6 cellular contexts compared by ENCODE assay signal in the genomic region with DNA sequence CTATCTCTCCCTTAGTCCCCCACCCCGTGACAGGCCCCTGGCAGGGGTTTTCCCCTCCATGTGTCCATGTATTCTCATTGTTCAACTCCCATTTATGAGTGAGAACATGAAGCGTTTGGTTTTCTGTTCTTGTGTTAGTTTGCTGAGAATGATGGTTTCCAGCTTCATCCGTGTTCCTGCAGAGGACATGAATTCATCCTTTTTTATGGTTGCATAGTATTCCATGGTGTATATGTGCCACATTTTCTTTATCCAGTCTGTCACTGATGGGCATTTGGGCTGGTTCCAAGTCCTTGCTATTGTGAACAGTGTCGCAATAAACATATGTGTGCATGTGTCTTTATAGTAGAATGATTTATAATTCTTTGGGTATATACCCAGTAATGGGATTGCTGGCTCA. TPM values are rescaled to one million over a fixed set of nuclear protein-coding genes. Genes with fewer than 3 reads are reported as not detected.
DNase-seq lines count a peak whose midpoint lies in the region; ATAC-seq, FAIRE-seq and TF ChIP-seq lines count a peak whose summit lies in the region.
"Not testable (repeated sequence)": the region's sequence is repeated elsewhere in the genome, so short reads cannot be mapped to it uniquely, and the experiment has no call there.
"Had no signal": no experiment of that assay in that cellular context is flagged by ENCODE, and none has a peak within 500 bp of the region (broad histone marks: within the 10 kb centered on the region; RNA-seq: fewer than 3 reads in every experiment).

No MANE protein-coding gene starts in this region.

- ATAC-seq in CD4-positive, CD25-positive, alpha-beta regulatory T cell (ENCODE audit: low read depth in 2 of 2); SK-N-SH treated with all-trans-retinoic acid at 6 μM for 48 hours; K562: not testable (repeated sequence)

- H3K18ac ChIP-seq in mesendoderm (ENCODE audit: low read length), result not testable (repeated sequence)

- peak overlapping the region; percentile 39 for H4K8ac ChIP-seq in mesendoderm (ENCODE audit: low read depth, low read length)

- not testable (repeated sequence) for H4K5ac ChIP-seq in mesendoderm (ENCODE audit: low read length)

- H3K79me1 ChIP-seq in mesendoderm (ENCODE audit: low read length), result not testable (repeated sequence)

- H3K23ac ChIP-seq in mesendoderm (ENCODE audit: low read length), result not testable (repeated sequence)

- H3K79me2 ChIP-seq in K562 (ENCODE audit: control insufficient read depth, insufficient read depth, low read length), result peaks cover 21% of the 10 kb centered on the region
- H3K79me2 ChIP-seq in mesendoderm (ENCODE audit: control insufficient read depth, insufficient read depth, low read length), result not testable (repeated sequence)

- H3K4me3 Mint-ChIP-seq in CD4-positive, CD25-positive, alpha-beta regulatory T cell, result not testable (repeated sequence)

- peaks cover 0 to 11% (median 5%) of the 10 kb centered on the region in 7 donors for H3K9me3 Mint-ChIP-seq in CD4-positive, CD25-positive, alpha-beta regulatory T cell

- POLR2A ChIA-PET in HEK293 (lab: Yijun Ruan, JAX), result not testable (repeated sequence)
- POLR2A ChIA-PET in K562 (lab: Yijun Ruan, JAX), result interaction anchor here (0.6 to 1.7 kb wide), 2 partner anchors 14 to 135 kb away, joined by 3 to 5 read pairs; no protein-coding TSS in a partner anchor

- CTCF ChIA-PET in HEK293 (lab: Yijun Ruan, JAX); K562 (lab: Yijun Ruan, JAX; ENCODE audit: low intra/inter-chr PET ratio): not testable (repeated sequence)

- H4K20me1 ChIP-seq in K562 (replicated peaks; ENCODE audit: control insufficient read depth, insufficient read depth, low read length), result not testable (repeated sequence)

- H3K36me3 Mint-ChIP-seq in CD4-positive, CD25-positive, alpha-beta regulatory T cell, result not testable (repeated sequence)

- WGBS in K562 (ENCODE audit: insufficient coverage, low coverage, missing lambda C conversion rate), result 97% methylated on average over 4 of the region's 4 CpGs
- no CpG with 5 or more reads among the region's 4 CpGs for WGBS in mesendoderm (ENCODE audit: extremely low coverage, insufficient coverage, low lambda C conversion rate)

- TF ChIP-seq RAD21 in K562 (CRISPR knock-in tag; conservative IDR thresholded peaks at IDR 0.05 in 1 of 2, IDR thresholded peaks at IDR 0.05 in 1 of 2), result not testable (repeated sequence)

- peak overlapping the region in 2 of 3 donors; percentile 20 to 41 for H3K27ac Mint-ChIP-seq in CD4-positive, CD25-positive, alpha-beta regulatory T cell

- not testable (repeated sequence) for H3K4me3 ChIP-seq in CD4-positive, CD25-positive, alpha-beta regulatory T cell (ENCODE audit: low read depth, low read length); HEK293 (ENCODE audit: low read depth, low read length); K562; mesendoderm (ENCODE audit: low read length)

- not testable (repeated sequence) for H2BK15ac ChIP-seq in mesendoderm (replicated peaks; ENCODE audit: low read depth)

- H2BK120ac ChIP-seq in mesendoderm (ENCODE audit: low read depth, low read length), result not testable (repeated sequence)

- DNase-seq in CD4-positive, CD25-positive, alpha-beta regulatory T cell; K562 (ENCODE audit: extremely low read depth in 1 of 4, low spot score in 3 of 4); mesendoderm: not testable (repeated sequence)

- H2AK5ac ChIP-seq in mesendoderm (ENCODE audit: low read length), result not testable (repeated sequence)

- H2BK5ac ChIP-seq in mesendoderm (ENCODE audit: low read length), result not testable (repeated sequence)

- not testable (repeated sequence) for H3K9me3 ChIP-seq in CD4-positive, CD25-positive, alpha-beta regulatory T cell (ENCODE audit: control insufficient read depth in 2 of 2, low read length in 2 of 2); HEK293 (ENCODE audit: control insufficient read depth, insufficient read depth, low read depth, low read length); K562 (replicated peaks; ENCODE audit: control insufficient read depth, insufficient read depth, low read depth, low read length)

- H3K4me1 Mint-ChIP-seq in CD4-positive, CD25-positive, alpha-beta regulatory T cell, result peaks cover 0 to 15% (median 7%) of the 10 kb centered on the region in 4 donors

- not testable (repeated sequence) for H3K27me3 Mint-ChIP-seq in CD4-positive, CD25-positive, alpha-beta regulatory T cell

- FAIRE-seq in K562 (lab: Jason Lieb, UNC), result not testable (repeated sequence)

- not testable (repeated sequence) for H3K36me3 ChIP-seq in CD4-positive, CD25-positive, alpha-beta regulatory T cell (ENCODE audit: control insufficient read depth, insufficient read depth, low read length)
- H3K36me3 ChIP-seq in HEK293 (ENCODE audit: control insufficient read depth in 2 of 2, insufficient read depth in 1 of 2, low read length in 2 of 2), result peaks cover 9 to 70% of the 10 kb centered on the region in 2 experiments; a peak in 2 of 3 replicates
- peaks cover 50% of the 10 kb centered on the region for H3K36me3 ChIP-seq in K562 (ENCODE audit: control insufficient read depth, insufficient read depth, low read length)
- peaks cover 11% of the 10 kb centered on the region for H3K36me3 ChIP-seq in mesendoderm (ENCODE audit: control insufficient read depth, insufficient read depth, low read length)

- not testable (repeated sequence) for H3K9ac ChIP-seq in K562 (ENCODE audit: insufficient read depth in 1 of 2, low read depth in 2 of 2, low read length in 2 of 2); mesendoderm (ENCODE audit: low read length)

- H3K27me3 ChIP-seq in CD4-positive, CD25-positive, alpha-beta regulatory T cell (ENCODE audit: control insufficient read depth, insufficient read depth, low read length); K562 (ENCODE audit: control insufficient read depth in 2 of 2, insufficient read depth in 2 of 2, low read length in 2 of 2); mesendoderm (ENCODE audit: insufficient read depth, low read length, poor library complexity): not testable (repeated sequence)

- H3K4me2 ChIP-seq in K562 (ENCODE audit: insufficient read depth, low read length); mesendoderm (ENCODE audit: low read length): not testable (repeated sequence)

- TF ChIP-seq CTCF in HEK293 (tag by site-specific recombination; IDR thresholded peaks at IDR 0.05); K562 (IDR thresholded peaks at IDR 0.05 in 2 of 3, conservative IDR thresholded peaks at IDR 0.05 in 1 of 3; ENCODE audit: insufficient read depth in 2 of 3, low read depth in 1 of 3, low read length in 3 of 3): not testable (repeated sequence)

- not testable (repeated sequence) for TF ChIP-seq POLR2A in K562 (conservative IDR thresholded peaks at IDR 0.05)

- intact Hi-C loops in K562 (cut with micrococcal nuclease), result not testable (repeated sequence)

- not testable (repeated sequence) for H3K9me1 ChIP-seq in K562 (ENCODE audit: control insufficient read depth, insufficient read depth, low read length)

- H3K4ac ChIP-seq in mesendoderm (ENCODE audit: low read depth, low read length), result not testable (repeated sequence)

- not testable (repeated sequence) for BruUV-seq in K562 (replicated peaks; lab: Mats Ljungman, UMichigan)

- not testable (repeated sequence) for H2AFZ ChIP-seq in K562 (ENCODE audit: low read depth, low read length)

- in situ Hi-C loops in K562 (cut with MboI), result not testable (repeated sequence)

- not testable (repeated sequence) for TF ChIP-seq EP300 in K562 (IDR thresholded peaks at IDR 0.05; ENCODE audit: low read length)

- H3K27ac ChIP-seq in CD4-positive, CD25-positive, alpha-beta regulatory T cell (ENCODE audit: insufficient read depth, low read length, poor library complexity, severe bottlenecking); HEK293 (ENCODE audit: extremely low read depth, low read depth, low read length); K562 (ENCODE audit: extremely low read depth, low read depth, low read length); mesendoderm (ENCODE audit: low read depth, low read length): not testable (repeated sequence)

- not testable (repeated sequence) for H3K4me1 ChIP-seq in CD4-positive, CD25-positive, alpha-beta regulatory T cell (ENCODE audit: control insufficient read depth, insufficient read depth, low read length, poor library complexity, severe bottlenecking); HEK293 (ENCODE audit: control insufficient read depth, insufficient read depth, low read length); K562 (replicated peaks in 1 of 2; ENCODE audit: control insufficient read depth in 2 of 2, insufficient read depth in 2 of 2, low read length in 2 of 2); mesendoderm (ENCODE audit: control insufficient read depth, low read depth, low read length)

- H3K56ac ChIP-seq in mesendoderm (ENCODE audit: low read length), result not testable (repeated sequence)

TF ChIP-seq in SK-N-SH treated with all-trans-retinoic acid at 6 μM for 48 hours, 23 proteins besides CTCF, POLR2A, EP300 and RAD21:
- TF ChIP-seq ZNF8 (CRISPR knock-in tag; IDR thresholded peaks at IDR 0.05), result peak; percentile 48; the same call in 1 of the 2 replicates

RNA-seq across cellular contexts. Expression of gene CCNB2, which starts 20.7 kb away (rescaled TPM):
- total RNA-seq in CD4-positive, CD25-positive, alpha-beta regulatory T cell, result 1.8 TPM
- 10 to 100 TPM in 2 of 4 donors, 1 to 10 TPM in 2; 5.0 to 15.9 (median 9.3) TPM for polyA plus RNA-seq in CD4-positive, CD25-positive, alpha-beta regulatory T cell
- total RNA-seq in K562 (2011; cell fraction: chromatin; rRNA removed; ENCODE audit: low replicate concordance), result 70.6 and 88.7 TPM in 2 replicates
- total RNA-seq in K562 (2011; cell fraction: nucleolus; rRNA removed), result 54.0 and 54.7 TPM in 2 replicates
- total RNA-seq in K562 (2011; cell fraction: nucleoplasm; rRNA removed), result 69.7 and 79.8 TPM in 2 replicates
- 84.8 TPM in 2 replicates for total RNA-seq in K562 (2014; rRNA removed)
- 108 and 125 TPM in 2 replicates for total RNA-seq in K562 (2014; rRNA removed; fragmentation: Illumina TruSeq; extraction: Trizol)
- 115 and 124 TPM in 2 replicates for total RNA-seq in K562 (2015; rRNA removed; fragmentation: Illumina TruSeq; extraction: Trizol)
- 90.4 and 97.2 TPM in 2 replicates for total RNA-seq in K562 (2021)
- polyA plus RNA-seq in K562 (2011; rRNA removed), result 148 and 169 TPM in 2 replicates
- polyA plus RNA-seq in K562 (2011; cell fraction: cytosol; rRNA removed), result 66.9 and 121 TPM in 2 replicates
- 56.9 and 97.4 TPM in 2 replicates for polyA plus RNA-seq in K562 (2011; cell fraction: nucleus; rRNA removed)
- 101 and 105 TPM in 2 replicates for polyA plus RNA-seq in K562 (2012)
- 133 and 145 TPM in 2 replicates for polyA plus RNA-seq in K562 (2014; fragmentation: Illumina TruSeq; extraction: Trizol)
- 100 to 1,000 TPM; 258 to 266 TPM for polyA plus RNA-seq in K562 (2014; fragmentation: Nextera tagmentation; extraction: Ambion mirVana)
- 99.5 and 110 TPM in 2 replicates for polyA plus RNA-seq in K562 (2014; rRNA removed)
- 136 and 139 TPM in 2 replicates for polyA minus RNA-seq in K562 (2011; rRNA and poly(A)+ RNA removed)
- polyA minus RNA-seq in K562 (2011; cell fraction: cytosol; rRNA and poly(A)+ RNA removed), result 65.6 and 66.9 TPM in 2 replicates
- 37.4 and 62.0 TPM in 2 replicates for polyA minus RNA-seq in K562 (2011; cell fraction: nucleus; rRNA and poly(A)+ RNA removed)
- 94.7 TPM for polyA plus RNA-seq in mesendoderm (2013, experiment 1 of 2)
- polyA plus RNA-seq in mesendoderm (2013, experiment 2 of 2), result 91.2 TPM
- polyA plus RNA-seq: CD4-positive, alpha-beta memory T cell had no signal

Comparison
In these comparisons a context has a peak if more than half of its experiments do, and no peak if none do; other contexts are left out.
1. RNA of gene CCNB2, which starts 20.7 kb away (total RNA-seq): 54.0 to 125 TPM in K562; 1.8 TPM in CD4-positive, CD25-positive, alpha-beta regulatory T cell (single experiment); every median in the first group is over 10 times any median in the second.